In genomic region chr11:63915961-63916836, GRCh38 we compare ENCODE assay signal across 1 cellular context.
TF ChIP-seq lines count a peak whose summit lies in the region.

No MANE protein-coding gene starts in this region.

TF ChIP-seq in HepG2, 621 proteins besides CTCF, POLR2A, EP300 and RAD21 (continued from another document and continues in another):
- TF ChIP-seq FOXO4 (CRISPR knock-in tag; conservative IDR thresholded peaks at IDR 0.05) (no peak), KDM5A (IDR thresholded peaks at IDR 0.05; ENCODE audit: borderline replicate concordance, low read length) (no peak), STAG1 (CRISPR knock-in tag; IDR thresholded peaks at IDR 0.05) (peak; percentile 54), ZNF597 (CRISPR knock-in tag; IDR thresholded peaks at IDR 0.05) (no peak), ZNF776 (CRISPR knock-in tag; IDR thresholded peaks at IDR 0.05) (0 out of 2 replicates have a peak, but pooled peaks have one; percentile 46), XRCC5 (optimal IDR thresholded peaks at IDR 0.05; ENCODE audit: low read length) (peak; percentile 64), MAFK (conservative IDR thresholded peaks at IDR 0.05 in 1 of 2, IDR thresholded peaks at IDR 0.05 in 1 of 2; ENCODE audit: low read length in 2 of 2) (no peak), ZFP90 (CRISPR knock-in tag; IDR thresholded peaks at IDR 0.05; ENCODE audit: borderline replicate concordance) (peak; percentile 56; the same call in 1 of the 2 replicates), ZBTB25 (CRISPR knock-in tag; IDR thresholded peaks at IDR 0.05) (0 out of 2 replicates have a peak, but pooled peaks have one; percentile 8), ISL2 (CRISPR knock-in tag; IDR thresholded peaks at IDR 0.05) (no peak), MAZ (IDR thresholded peaks at IDR 0.05; ENCODE audit: borderline replicate concordance, low read depth, low read length) (no peak), MAZ (CRISPR knock-in tag; IDR thresholded peaks at IDR 0.05; ENCODE audit: low read depth) (0 out of 2 replicates have a peak, but pooled peaks have one; percentile 2), ZNF331 (CRISPR knock-in tag; IDR thresholded peaks at IDR 0.05) (0 out of 2 replicates have a peak, but pooled peaks have one; percentile 14), PATZ1 (CRISPR knock-in tag; IDR thresholded peaks at IDR 0.05) (peak; percentile 74), RXRA (CRISPR knock-in tag; IDR thresholded peaks at IDR 0.05) (peak; percentile 65), HNF4A (CRISPR knock-in tag; IDR thresholded peaks at IDR 0.05) (0 out of 2 replicates have a peak, but pooled peaks have one; percentile 3), ZSCAN21 (CRISPR knock-in tag; IDR thresholded peaks at IDR 0.05; ENCODE audit: borderline replicate concordance) (no peak; the same call in 1 of the 2 replicates), DZIP1 (CRISPR knock-in tag; IDR thresholded peaks at IDR 0.05) (0 out of 2 replicates have a peak, but pooled peaks have one; percentile 68), MAX (IDR thresholded peaks at IDR 0.05) (peak; percentile 52), ZNF800 (CRISPR knock-in tag; IDR thresholded peaks at IDR 0.05) (peak; percentile 29; the same call in 1 of the 2 replicates), ZZZ3 (CRISPR knock-in tag; IDR thresholded peaks at IDR 0.05; ENCODE audit: borderline replicate concordance) (no peak), ZNF354B (CRISPR knock-in tag; IDR thresholded peaks at IDR 0.05) (no peak), MAFF (IDR thresholded peaks at IDR 0.05; ENCODE audit: low read depth, low read length) (no peak), ZNF224 (CRISPR knock-in tag; IDR thresholded peaks at IDR 0.05) (no peak), HOXA9 (CRISPR knock-in tag; IDR thresholded peaks at IDR 0.05; ENCODE audit: borderline replicate concordance) (peak; percentile 11; the same call in 1 of the 2 replicates), KMT2A (CRISPR knock-in tag; IDR thresholded peaks at IDR 0.05) (no peak), SP2 (CRISPR knock-in tag; IDR thresholded peaks at IDR 0.05) (no peak), ZMYM3 (CRISPR knock-in tag; IDR thresholded peaks at IDR 0.05) (peak; percentile 44; the same call in 1 of the 2 replicates), ZNF572 (CRISPR knock-in tag; IDR thresholded peaks at IDR 0.05) (peak; percentile 63; the same call in 1 of the 2 replicates), ZNF709 (CRISPR knock-in tag; IDR thresholded peaks at IDR 0.05) (0 out of 2 replicates have a peak, but pooled peaks have one; percentile 30), ZBTB34 (CRISPR knock-in tag; IDR thresholded peaks at IDR 0.05) (no peak), SCMH1 (CRISPR knock-in tag; IDR thresholded peaks at IDR 0.05; ENCODE audit: borderline replicate concordance) (no peak), CHCHD3 (CRISPR knock-in tag; IDR thresholded peaks at IDR 0.05) (no peak), ARNT2 (CRISPR knock-in tag; IDR thresholded peaks at IDR 0.05; ENCODE audit: low read depth) (peak; percentile 44; the same call in 1 of the 2 replicates), HNF1B (CRISPR knock-in tag; IDR thresholded peaks at IDR 0.05) (peak; percentile 33; the same call in 1 of the 2 replicates), ATM (IDR thresholded peaks at IDR 0.05; ENCODE audit: borderline replicate concordance) (no peak), NRL (CRISPR knock-in tag; IDR thresholded peaks at IDR 0.05; ENCODE audit: borderline replicate concordance) (peak; percentile 69; the same call in 1 of the 2 replicates), SAFB2 (CRISPR knock-in tag; IDR thresholded peaks at IDR 0.05; ENCODE audit: borderline replicate concordance, low read depth) (no peak), FOXA3 (CRISPR knock-in tag; IDR thresholded peaks at IDR 0.05) (0 out of 2 replicates have a peak, but pooled peaks have one; percentile 5), ZNF792 (CRISPR knock-in tag; IDR thresholded peaks at IDR 0.05) (0 out of 2 replicates have a peak, but pooled peaks have one; percentile 25), ZNF580 (CRISPR knock-in tag; IDR thresholded peaks at IDR 0.05; ENCODE audit: borderline replicate concordance, low read depth) (0 out of 2 replicates have a peak, but pooled peaks have one; percentile 4), MXD3 (CRISPR knock-in tag; IDR thresholded peaks at IDR 0.05) (peak; percentile 72), NR2F6 (IDR thresholded peaks at IDR 0.05) (no peak), NR2F6 (CRISPR knock-in tag; IDR thresholded peaks at IDR 0.05) (peak; percentile 68; the same call in 1 of the 2 replicates), MBD4 (IDR thresholded peaks at IDR 0.05; ENCODE audit: borderline replicate concordance, low read length) (no peak), ZNF276 (CRISPR knock-in tag; IDR thresholded peaks at IDR 0.05; ENCODE audit: low read depth) (no peak), HNRNPK (IDR thresholded peaks at IDR 0.05; ENCODE audit: low read depth, low read length, poor library complexity, severe bottlenecking) (peak; percentile 10), ZNF724P (CRISPR knock-in tag; IDR thresholded peaks at IDR 0.05; ENCODE audit: borderline replicate concordance) (0 out of 2 replicates have a peak, but pooled peaks have one; percentile 44), ZBTB7A (CRISPR knock-in tag; IDR thresholded peaks at IDR 0.05) (peak; percentile 91)
